In genomic region chr21:38965910-38966504, GRCh38 we compare ENCODE assay signal across 10 cellular contexts.
DNase-seq lines count a peak whose midpoint lies in the region; ATAC-seq and TF ChIP-seq lines count a peak whose summit lies in the region.
"Had no signal": no experiment of that assay in that cellular context is flagged by ENCODE, and none has a peak within 500 bp of the region (broad histone marks: within the 10 kb centered on the region; RNA-seq: fewer than 3 reads in every experiment).

No MANE protein-coding gene starts in this region.

- peaks cover 5% of the 10 kb centered on the region for H3K9me3 Mint-ChIP-seq in osteocyte (ENCODE audit: unreplicated experiment)

- intact Hi-C loops in Right ventricle myocardium superior (cut with DNase I) = no loop called here
- intact Hi-C loops in cardiac septum (cut with DNase I) = no loop called here
- intact Hi-C loops in left colon (cut with DNase I, micrococcal nuclease) = no loop called here

- TF ChIP-seq CTCF in osteocyte (IDR thresholded peaks at IDR 0.05) = no peak

- no peak for DNase-seq in Right ventricle myocardium superior
- DNase-seq in cardiac septum (ENCODE audit: low spot score) = no peak
- peak; percentile 96 to 97 for DNase-seq in SHP77 (lab: John Stamatoyannopoulos, UW)
- DNase-seq in left colon = peak; percentile 76 to 87
- peak; percentile 69 for DNase-seq in ureter (ENCODE audit: low spot score)
- no peak for DNase-seq in osteocyte (ENCODE audit: extremely low spot score, unreplicated experiment)
- no peak for DNase-seq in NK-92 (lab: John Stamatoyannopoulos, UW; ENCODE audit: unreplicated experiment)
- DNase-seq: activated gamma-delta T cell treated with Interleukin-2 at 50 U/mL for 16 hours; stimulated activated CD4-positive, alpha-beta T cell treated with anti-CD3 and anti-CD28 coated beads, Interleukin-15, amount 100 ng/mL, for 24 hours had no signal

- H3K27ac Mint-ChIP-seq in osteocyte (ENCODE audit: unreplicated experiment) = no peak overlapping the region

- H3K4me1 Mint-ChIP-seq in osteocyte (ENCODE audit: unreplicated experiment) = no peaks in the 10 kb centered on the region

- peaks cover 2% of the 10 kb centered on the region for H3K36me3 Mint-ChIP-seq in osteocyte (ENCODE audit: unreplicated experiment)

- no peaks in the 10 kb centered on the region for H3K27me3 Mint-ChIP-seq in osteocyte (ENCODE audit: unreplicated experiment)

- H3K4me3 Mint-ChIP-seq in osteocyte (ENCODE audit: unreplicated experiment) = no peak overlapping the region

- ATAC-seq in Right ventricle myocardium superior (ENCODE audit: poor library complexity) = peak; percentile 83
- peak; percentile 99 for ATAC-seq in left colon
- ATAC-seq in GM18873 (IDR thresholded peaks at IDR 0.05; ENCODE audit: low FRiP score, unreplicated experiment) = no peak

Comparison
In these comparisons a context has a peak if more than half of its experiments do, and no peak if none do; other contexts are left out.
1. DNase-seq: peak in SHP77 (2 of 2), left colon (2 of 2) and ureter (single experiment); none in Right ventricle myocardium superior (single experiment), cardiac septum (single experiment), osteocyte (single experiment) and NK-92 (single experiment).